1 cellular context compared by ENCODE assay signal in genomic region chr6:30686908-30687658, GRCh38.
TF ChIP-seq lines count a peak whose summit lies in the region.

No MANE protein-coding gene starts in this region.

TF ChIP-seq in K562, 482 proteins besides CTCF, POLR2A, EP300 and RAD21 (continues in another document):
- TF ChIP-seq TGIF2 (CRISPR knock-in tag; IDR thresholded peaks at IDR 0.05) (peak; percentile 47; the same call in 1 of the 2 replicates), FOXK2 (conservative IDR thresholded peaks at IDR 0.05 in 1 of 2, IDR thresholded peaks at IDR 0.05 in 1 of 2; ENCODE audit: low read depth in 2 of 2) (peak in 1 of 2 experiments; percentile 23; a peak in 1 of 4 replicates), TOE1 (IDR thresholded peaks at IDR 0.05; ENCODE audit: borderline replicate concordance) (peak; percentile 83; the same call in 1 of the 2 replicates), TOE1 (CRISPR knock-in tag; IDR thresholded peaks at IDR 0.05; ENCODE audit: borderline replicate concordance, low read depth) (0 out of 2 replicates have a peak, but pooled peaks have one; percentile 23), PREB (CRISPR knock-in tag; IDR thresholded peaks at IDR 0.05) (no peak), GATAD2A (IDR thresholded peaks at IDR 0.05) (peak; percentile 91), JUND (IDR thresholded peaks at IDR 0.05; ENCODE audit: borderline replicate concordance, low read depth, low read length) (peak; percentile 80), JUND (tag; IDR thresholded peaks at IDR 0.05; ENCODE audit: borderline replicate concordance, low read depth, low read length) (peak; percentile 73; the same call in 1 of the 3 replicates), SRSF3 (IDR thresholded peaks at IDR 0.05; ENCODE audit: insufficient read depth, low read length) (no peak), MAFK (IDR thresholded peaks at IDR 0.05; ENCODE audit: low read length) (peak; percentile 7; the same call in 1 of the 2 replicates), TEAD4 (IDR thresholded peaks at IDR 0.05; ENCODE audit: low read length) (0 out of 2 replicates have a peak, but pooled peaks have one; percentile 21), TEAD4 (CRISPR knock-in tag; IDR thresholded peaks at IDR 0.05; ENCODE audit: borderline replicate concordance) (no peak), DLX4 (CRISPR knock-in tag; IDR thresholded peaks at IDR 0.05) (no peak), KLF1 (tag; IDR thresholded peaks at IDR 0.05) (peak; percentile 97; the same call in 1 of the 2 replicates), BCL6 (CRISPR knock-in tag; IDR thresholded peaks at IDR 0.05) (no peak), AFF1 (IDR thresholded peaks at IDR 0.05; ENCODE audit: low read depth in 1 of 2, partially characterized antibody in 2 of 2) (peak; percentile 46 to 50), RFX5 (IDR thresholded peaks at IDR 0.05; ENCODE audit: low read depth, low read length) (no peak), THRAP3 (IDR thresholded peaks at IDR 0.05; ENCODE audit: borderline replicate concordance) (0 out of 2 replicates have a peak, but pooled peaks have one; percentile 75), XRCC3 (IDR thresholded peaks at IDR 0.05) (no peak), ZNF316 (IDR thresholded peaks at IDR 0.05) (peak; percentile 39), PRMT5 (CRISPR knock-in tag; IDR thresholded peaks at IDR 0.05) (0 out of 2 replicates have a peak, but pooled peaks have one; percentile 12), BRD9 (IDR thresholded peaks at IDR 0.05; ENCODE audit: low read depth, partially characterized antibody) (peak; percentile 88), ATF1 (CRISPR knock-in tag; IDR thresholded peaks at IDR 0.05) (no peak), ATF1 (tag; IDR thresholded peaks at IDR 0.05) (peak; percentile 55), ZKSCAN8 (CRISPR knock-in tag; IDR thresholded peaks at IDR 0.05) (no peak), PBX2 (CRISPR knock-in tag; IDR thresholded peaks at IDR 0.05; ENCODE audit: low read depth) (no peak), PBX2 (tag; conservative IDR thresholded peaks at IDR 0.05; ENCODE audit: low read depth) (no peak), E2F8 (IDR thresholded peaks at IDR 0.05; ENCODE audit: low read depth, partially characterized antibody) (peak; percentile 56), E2F5 (CRISPR knock-in tag; IDR thresholded peaks at IDR 0.05) (no peak), CHD2 (IDR thresholded peaks at IDR 0.05; ENCODE audit: low read depth, low read length) (peak; percentile 13; the same call in 1 of the 2 replicates), FOXM1 (IDR thresholded peaks at IDR 0.05; ENCODE audit: low read depth) (no peak), FOXM1 (CRISPR knock-in tag; IDR thresholded peaks at IDR 0.05; ENCODE audit: low read depth) (no peak), RAD51 (IDR thresholded peaks at IDR 0.05; ENCODE audit: borderline replicate concordance, low read depth) (peak; percentile 55; the same call in 1 of the 2 replicates), TFE3 (CRISPR knock-in tag; IDR thresholded peaks at IDR 0.05) (0 out of 2 replicates have a peak, but pooled peaks have one; percentile 4), PHF20 (IDR thresholded peaks at IDR 0.05; ENCODE audit: partially characterized antibody) (peak; percentile 61), HDGF (IDR thresholded peaks at IDR 0.05) (peak; percentile 35; the same call in 1 of the 2 replicates), ZNF584 (CRISPR knock-in tag; IDR thresholded peaks at IDR 0.05; ENCODE audit: low read depth) (no peak), CBFA2T2 (conservative IDR thresholded peaks at IDR 0.05) (peak; percentile 74), HOXB6 (CRISPR knock-in tag; IDR thresholded peaks at IDR 0.05; ENCODE audit: borderline replicate concordance) (no peak), PYGO2 (tag; IDR thresholded peaks at IDR 0.05) (no peak), KDM4B (IDR thresholded peaks at IDR 0.05; ENCODE audit: borderline replicate concordance in 2 of 2, low read depth in 1 of 2) (peak in 1 of 2 experiments; percentile 81; a peak in 2 of 4 replicates), CBX1 (IDR thresholded peaks at IDR 0.05; ENCODE audit: low read depth) (peak; percentile 17; the same call in 1 of the 2 replicates), GTF2E2 (tag; IDR thresholded peaks at IDR 0.05) (peak; percentile 72; the same call in 1 of the 2 replicates), TARDBP (IDR thresholded peaks at IDR 0.05) (peak; percentile 96), NCOA4 (IDR thresholded peaks at IDR 0.05; ENCODE audit: partially characterized antibody) (no peak), MED1 (CRISPR knock-in tag; IDR thresholded peaks at IDR 0.05; ENCODE audit: borderline replicate concordance) (no peak), NR2F6 (CRISPR knock-in tag; IDR thresholded peaks at IDR 0.05) (no peak), DIDO1 (tag; IDR thresholded peaks at IDR 0.05; ENCODE audit: low read depth) (no peak), SNIP1 (IDR thresholded peaks at IDR 0.05; ENCODE audit: low read depth) (no peak), RNF219 (CRISPR knock-in tag; IDR thresholded peaks at IDR 0.05) (no peak), HDAC6 (IDR thresholded peaks at IDR 0.05; ENCODE audit: low read depth, low read length) (no peak), OTX1 (CRISPR knock-in tag; IDR thresholded peaks at IDR 0.05) (peak; percentile 76), ZNF311 (CRISPR knock-in tag; IDR thresholded peaks at IDR 0.05) (no peak), SP2 (IDR thresholded peaks at IDR 0.05; ENCODE audit: extremely low read depth, low read depth, low read length, poor library complexity, severe bottlenecking) (no peak), EHMT2 (IDR thresholded peaks at IDR 0.05) (no peak), MYC (IDR thresholded peaks at IDR 0.05; ENCODE audit: low read depth, low read length) (peak; percentile 82), MYC (CRISPR knock-in tag; IDR thresholded peaks at IDR 0.05; ENCODE audit: borderline replicate concordance, low read depth) (peak; percentile 70), SUPT5H (IDR thresholded peaks at IDR 0.05) (peak; percentile 70), SAFB (IDR thresholded peaks at IDR 0.05; ENCODE audit: borderline replicate concordance, low read depth, low read length) (peak; percentile 97), ZNF24 (IDR thresholded peaks at IDR 0.05) (peak; percentile 70)
